Comparison of ENCODE assay signal across 1 cellular context in the genomic region with DNA sequence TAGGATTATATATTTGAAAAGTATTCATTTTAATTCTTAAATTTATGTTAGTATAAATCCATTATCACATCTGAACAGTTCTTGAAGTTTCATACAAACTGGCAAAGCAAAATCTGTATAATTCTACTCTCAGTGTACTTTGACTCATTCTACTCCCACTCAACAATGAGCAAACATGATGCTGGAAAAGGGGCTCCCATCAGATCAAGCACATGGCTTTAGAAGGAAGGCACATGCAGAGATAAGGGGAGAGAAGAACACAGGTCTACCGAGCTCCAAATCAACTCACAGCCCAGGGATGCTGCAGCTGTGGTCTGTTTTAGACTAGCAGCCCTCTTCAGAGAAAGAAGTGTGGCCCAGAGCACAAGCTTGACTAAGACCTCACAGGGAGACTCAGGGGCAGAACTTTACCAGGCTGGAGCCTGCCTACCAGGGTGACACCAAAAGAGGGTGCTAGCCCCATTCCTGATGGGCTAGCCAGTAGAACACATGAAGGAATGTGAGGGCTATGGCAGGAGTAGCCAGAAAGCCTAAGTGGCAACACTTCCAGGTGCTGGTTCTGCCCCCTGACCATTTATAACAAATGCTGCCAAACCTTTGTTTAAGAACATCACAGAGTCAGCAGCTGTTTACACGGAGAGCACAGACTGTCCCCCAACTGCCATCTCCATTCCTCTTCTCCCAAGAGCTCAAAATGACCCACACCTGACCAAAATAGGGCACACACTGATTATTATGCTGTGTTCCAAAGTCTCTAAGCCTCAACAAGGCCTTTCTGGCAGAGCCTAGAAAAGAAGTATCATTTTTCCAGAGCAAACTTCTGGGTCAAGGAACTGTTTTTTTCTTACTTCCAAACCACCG.
TF ChIP-seq lines count a peak whose summit lies in the region.

No MANE protein-coding gene starts in this region.

TF ChIP-seq in HepG2, 621 proteins besides CTCF, POLR2A, EP300 and RAD21:
- TF ChIP-seq, protein P1, sequence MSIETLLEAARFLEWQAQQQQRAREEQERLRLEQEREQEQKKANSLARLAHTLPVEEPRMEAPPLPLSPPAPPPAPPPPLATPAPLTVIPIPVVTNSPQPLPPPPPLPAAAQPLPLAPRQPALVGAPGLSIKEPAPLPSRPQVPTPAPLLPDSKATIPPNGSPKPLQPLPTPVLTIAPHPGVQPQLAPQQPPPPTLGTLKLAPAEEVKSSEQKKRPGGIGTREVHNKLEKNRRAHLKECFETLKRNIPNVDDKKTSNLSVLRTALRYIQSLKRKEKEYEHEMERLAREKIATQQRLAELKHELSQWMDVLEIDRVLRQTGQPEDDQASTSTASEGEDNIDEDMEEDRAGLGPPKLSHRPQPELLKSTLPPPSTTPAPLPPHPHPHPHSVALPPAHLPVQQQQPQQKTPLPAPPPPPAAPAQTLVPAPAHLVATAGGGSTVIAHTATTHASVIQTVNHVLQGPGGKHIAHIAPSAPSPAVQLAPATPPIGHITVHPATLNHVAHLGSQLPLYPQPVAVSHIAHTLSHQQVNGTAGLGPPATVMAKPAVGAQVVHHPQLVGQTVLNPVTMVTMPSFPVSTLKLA (IDR thresholded peaks at IDR 0.05), result peak; percentile 96
- no peak for TF ChIP-seq U2AF1 (optimal IDR thresholded peaks at IDR 0.05; ENCODE audit: low read depth, low read length)
- TF ChIP-seq NFRKB (IDR thresholded peaks at IDR 0.05), result no peak
- no peak for TF ChIP-seq ZKSCAN1 (IDR thresholded peaks at IDR 0.05; ENCODE audit: low read length)
- TF ChIP-seq AGO2 (optimal IDR thresholded peaks at IDR 0.05; ENCODE audit: low read depth, low read length), result no peak
TF ChIP-seq in HepG2: peak in this region for 1.
